Comparison of ENCODE assay signal across 10 cellular contexts in the genomic region with DNA sequence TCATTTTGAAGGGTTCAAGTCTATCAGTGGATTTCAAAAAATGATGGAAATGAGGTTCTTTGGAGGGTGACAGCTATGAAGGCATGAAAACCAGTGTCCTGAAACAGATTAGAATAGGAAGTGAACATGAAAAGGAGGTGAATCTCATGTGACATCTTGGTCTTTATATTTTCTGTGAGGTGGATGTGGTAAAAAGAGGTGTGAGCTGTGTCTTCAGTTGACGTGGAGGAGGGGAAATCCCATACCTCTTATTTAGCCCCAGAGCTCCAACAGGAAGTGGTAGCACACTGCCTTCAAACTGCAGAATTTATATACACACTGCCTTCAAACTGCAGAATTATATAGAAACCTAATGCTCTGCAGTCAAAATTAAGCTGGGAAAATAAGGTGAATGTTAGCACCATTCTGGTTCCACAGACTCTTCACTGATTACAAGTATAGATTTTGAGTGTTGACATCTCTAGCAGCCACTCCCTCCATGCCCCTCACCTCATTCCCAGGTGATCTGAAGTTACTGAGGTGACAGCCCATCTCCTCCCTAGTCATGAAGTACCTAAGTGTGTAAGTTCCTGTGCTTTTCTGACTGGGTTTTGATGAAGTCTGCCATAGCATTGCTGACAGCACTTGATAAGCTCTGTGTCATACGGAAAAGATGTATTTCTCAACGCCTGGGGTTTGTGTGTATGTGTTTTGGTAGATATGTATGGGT. TPM values are rescaled to one million over a fixed set of nuclear protein-coding genes. Genes with fewer than 3 reads are reported as not detected.
DNase-seq lines count a peak whose midpoint lies in the region; ATAC-seq and TF ChIP-seq lines count a peak whose summit lies in the region.
"Had no signal": no experiment of that assay in that cellular context is flagged by ENCODE, and none has a peak within 500 bp of the region (broad histone marks: within the 10 kb centered on the region; RNA-seq: fewer than 3 reads in every experiment).

No MANE protein-coding gene starts in this region.

- TF ChIP-seq CTCF in osteocyte (IDR thresholded peaks at IDR 0.05), result no peak

- H3K36me3 Mint-ChIP-seq in IgD-negative memory B cell (peaks cover 2% of the 10 kb centered on the region), osteocyte (ENCODE audit: unreplicated experiment) (no peaks in the 10 kb centered on the region)

- H3K4me1 Mint-ChIP-seq in IgD-negative memory B cell (peaks cover 53 to 68% (median 58%) of the 10 kb centered on the region in 3 donors), osteocyte (ENCODE audit: unreplicated experiment) (peaks cover 55% of the 10 kb centered on the region)

- peak overlapping the region; percentile 85 to 97 (median 94) for H3K27ac Mint-ChIP-seq in IgD-negative memory B cell
- peak overlapping the region; percentile 17 for H3K27ac Mint-ChIP-seq in osteocyte (ENCODE audit: unreplicated experiment)

- H3K9me3 ChIP-seq in SJCRH30 (replicated peaks), result no peaks in the 10 kb centered on the region
- H3K9me3 ChIP-seq: SJSA1 had no signal

- no peak overlapping the region for H3K4me3 ChIP-seq in SJCRH30
- H3K4me3 ChIP-seq: lung, SJSA1 had no signal

- H3K4me3 Mint-ChIP-seq in IgD-negative memory B cell (peak overlapping the region; percentile 76 to 99 (median 90)), osteocyte (ENCODE audit: unreplicated experiment) (no peak overlapping the region)

- no peaks in the 10 kb centered on the region for H3K9me3 Mint-ChIP-seq in IgD-negative memory B cell
- no peaks in the 10 kb centered on the region for H3K9me3 Mint-ChIP-seq in osteocyte (ENCODE audit: unreplicated experiment)

- no peaks in the 10 kb centered on the region for H3K27me3 Mint-ChIP-seq in IgD-negative memory B cell
- no peaks in the 10 kb centered on the region for H3K27me3 Mint-ChIP-seq in osteocyte (ENCODE audit: unreplicated experiment)

- no peaks in the 10 kb centered on the region for H3K27me3 ChIP-seq in SJCRH30
- H3K27me3 ChIP-seq: SJSA1 had no signal

- no peaks in the 10 kb centered on the region for H3K36me3 ChIP-seq in SJCRH30
- H3K36me3 ChIP-seq: SJSA1 had no signal

- no peak for ATAC-seq in HG03457 (IDR thresholded peaks at IDR 0.05; ENCODE audit: unreplicated experiment)

- peaks cover 8% of the 10 kb centered on the region; the same call in 1 of the 2 replicates for H3K4me1 ChIP-seq in SJCRH30

- DNase-seq in NOMO-1 treated with DMSO at 0.1 percent for 48 hours (lab: John Stamatoyannopoulos, UW; ENCODE audit: unreplicated experiment) (peak; percentile 24), NOMO-1 treated with dmso at 0.1 percent for 144 hours (lab: John Stamatoyannopoulos, UW; ENCODE audit: unreplicated experiment) (no peak), osteocyte (ENCODE audit: extremely low spot score, unreplicated experiment) (no peak), SJCRH30 (no peak), DMS79 (lab: John Stamatoyannopoulos, UW) (no peak)
- peak; percentile 32 for DNase-seq in activated effector memory CD4-positive, alpha-beta T cell treated with Interleukin-2 at 50 U/mL for 16 hours

- no peak overlapping the region for H3K27ac ChIP-seq in SJCRH30
- H3K27ac ChIP-seq: SJSA1 had no signal

RNA-seq across cellular contexts. Expression of a gene that starts 2.6 kb away (rescaled TPM):
- 57.6 TPM for polyA plus RNA-seq in IgD-negative memory B cell
- total RNA-seq in osteocyte, result 27.9 and 29.8 TPM in 2 replicates
- 47.2 and 50.4 TPM in 2 replicates for total RNA-seq in SJCRH30 (2014; rRNA removed; shearing (Covaris generic))

RNA-seq across cellular contexts. Expression of a gene that starts 34.8 kb away (rescaled TPM):
- polyA plus RNA-seq in IgD-negative memory B cell, result 147 TPM
- 200 and 202 TPM in 2 replicates for total RNA-seq in osteocyte
- total RNA-seq in SJCRH30 (2014; rRNA removed; shearing (Covaris generic)), result 178 and 185 TPM in 2 replicates

Comparison
In these comparisons a context has a peak if more than half of its experiments do, and no peak if none do; other contexts are left out.
1. DNase-seq: peak in NOMO-1 treated with DMSO at 0.1 percent for 48 hours (single experiment) and activated effector memory CD4-positive, alpha-beta T cell treated with Interleukin-2 at 50 U/mL for 16 hours (single experiment); none in NOMO-1 treated with dmso at 0.1 percent for 144 hours (single experiment), osteocyte (single experiment), SJCRH30 (0 of 2) and DMS79 (single experiment).